In genomic region chr13:91405240-91405639, GRCh38 we compare ENCODE assay signal across 1 cellular context.
TF ChIP-seq lines count a peak whose summit lies in the region.

No MANE protein-coding gene starts in this region.

TF ChIP-seq in GM23338, 12 proteins besides CTCF, POLR2A, EP300 and RAD21 (continued from another document):
- TF ChIP-seq STAT1 (IDR thresholded peaks at IDR 0.05; ENCODE audit: unreplicated experiment) (no peak), CREB1 (CRISPR knock-in tag; IDR thresholded peaks at IDR 0.05; ENCODE audit: low read depth) (no peak), ZNF114 (CRISPR knock-in tag; IDR thresholded peaks at IDR 0.05) (no peak), EZH2 (IDR thresholded peaks at IDR 0.05; ENCODE audit: low read depth, unreplicated experiment) (no peak), POLR2AphosphoS5 (IDR thresholded peaks at IDR 0.05; ENCODE audit: low read depth) (no peak), ETS1 (IDR thresholded peaks at IDR 0.05) (no peak), NANOG (IDR thresholded peaks at IDR 0.05; ENCODE audit: borderline replicate concordance) (no peak)
